1 cellular context compared by ENCODE assay signal in genomic region chr5:142655339-142656267, GRCh38.
A peak's percentile ranks its signal among the peaks of the same experiment; 100 is the strongest.
TF ChIP-seq lines count a peak whose summit lies in the region.

No MANE protein-coding gene starts in this region.

TF ChIP-seq in H1, 55 proteins besides CTCF, POLR2A, EP300 and RAD21 (continued from another document):
- TF ChIP-seq SAP30 (IDR thresholded peaks at IDR 0.05; ENCODE audit: insufficient read depth, insufficient replicate concordance, low read length) (no peak), RBBP5 (IDR thresholded peaks at IDR 0.05; ENCODE audit: borderline replicate concordance, low read depth, low read length) (no peak), YY1 (IDR thresholded peaks at IDR 0.05; ENCODE audit: low read depth, low read length) (no peak; the same call in 1 of the 2 replicates), CHD2 (IDR thresholded peaks at IDR 0.05; ENCODE audit: low read length) (no peak), HDAC6 (IDR thresholded peaks at IDR 0.05; ENCODE audit: low read depth, low read length) (no peak), SP1 (IDR thresholded peaks at IDR 0.05; ENCODE audit: low read depth, low read length) (no peak), CHD1 (IDR thresholded peaks at IDR 0.05; ENCODE audit: low read depth, low read length) (no peak), SIRT6 (IDR thresholded peaks at IDR 0.05; ENCODE audit: low read length) (no peak), JUND (IDR thresholded peaks at IDR 0.05; ENCODE audit: low read length) (peak; percentile 55; the same call in 1 of the 2 replicates), SP2 (IDR thresholded peaks at IDR 0.05; ENCODE audit: low read length) (no peak), EGR1 (IDR thresholded peaks at IDR 0.05; ENCODE audit: borderline replicate concordance, low read depth, low read length) (0 out of 2 replicates have a peak, but pooled peaks have one; percentile 7), BRCA1 (IDR thresholded peaks at IDR 0.05; ENCODE audit: low read depth, low read length) (no peak), SP4 (IDR thresholded peaks at IDR 0.05; ENCODE audit: low read length) (no peak), KDM5A (IDR thresholded peaks at IDR 0.05; ENCODE audit: low read length) (no peak)
- TF ChIP-seq, protein P1, sequence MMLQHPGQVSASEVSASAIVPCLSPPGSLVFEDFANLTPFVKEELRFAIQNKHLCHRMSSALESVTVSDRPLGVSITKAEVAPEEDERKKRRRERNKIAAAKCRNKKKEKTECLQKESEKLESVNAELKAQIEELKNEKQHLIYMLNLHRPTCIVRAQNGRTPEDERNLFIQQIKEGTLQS (IDR thresholded peaks at IDR 0.05; ENCODE audit: insufficient read depth, low read depth, low read length) = no peak
TF ChIP-seq in H1: peak in this region for 2.
